In genomic region chr4:158613046-158613445, GRCh38 we compare ENCODE assay signal across 27 cellular contexts.
"Had no signal": no experiment of that assay in that cellular context is flagged by ENCODE, and none has a peak within 500 bp of the region (broad histone marks: within the 10 kb centered on the region; RNA-seq: fewer than 3 reads in every experiment).

No MANE protein-coding gene starts in this region.

- H3K4me3 ChIP-seq: ascending aorta, cardiac muscle cell had no signal

- ATAC-seq: activated CD8-positive, alpha-beta T cell treated with anti-CD3 and anti-CD28 coated beads for 36 hours; activated naive CD8-positive, alpha-beta T cell treated with anti-CD3 and anti-CD28 coated beads, Interleukin-2, amount 50 U/mL, for 24 hours; activated T-cell treated with anti-CD3 and anti-CD28 coated beads, Interleukin-2, amount 50 U/mL, for 4 hours had no signal

- H3K4me1 ChIP-seq: ascending aorta had no signal

- DNase-seq: activated B cell treated with CpG ODN at 0.5 μM for 24 hours; activated CD4-positive, alpha-beta memory T cell treated with anti-CD3 and anti-CD28 coated beads for 36 hours; activated CD4-positive, alpha-beta T cell treated with anti-CD3 and anti-CD28 coated beads for 4 hours; activated CD4-positive, alpha-beta T cell treated with anti-CD3 and anti-CD28 coated beads, Interleukin-2, amount 10 ng/mL, durations not matched to agents 24 days and 14 days; activated CD4-positive, alpha-beta T cell treated with anti-CD3 and anti-CD28 coated beads, Interleukin-2, amount 50 U/mL, for 1 hour; activated CD4-positive, alpha-beta T cell treated with anti-CD3 and anti-CD28 coated beads, Interleukin-2, amount 50 U/mL, for 4 hours; activated CD4-positive, CD25-positive, alpha-beta regulatory T cell treated with anti-CD3 and anti-CD28 coated beads, Interleukin-2, amount 50 U/mL, for 72 hours; activated CD8-positive, alpha-beta memory T cell treated with anti-CD3 and anti-CD28 coated beads, Interleukin-2, amount 50 U/mL, for 4 hours; activated CD8-positive, alpha-beta T cell treated with anti-CD3 and anti-CD28 coated beads for 36 hours; activated effector memory CD4-positive, alpha-beta T cell treated with Interleukin-2 at 50 U/mL for 16 hours; activated gamma-delta T cell; activated naive CD4-positive, alpha-beta T cell treated with anti-CD3 and anti-CD28 coated beads, Interleukin-2, amount 10 ng/mL, durations not matched to agents 7 days and 5 days; activated naive CD4-positive, alpha-beta T cell treated with Interleukin-2 at 50 U/mL for 16 hours; activated naive CD8-positive, alpha-beta T cell treated with anti-CD3 and anti-CD28 coated beads, Interleukin-2, amount 10 ng/mL, durations not matched to agents 7 days and 5 days; activated naive CD8-positive, alpha-beta T cell treated with anti-CD3 and anti-CD28 coated beads, Interleukin-2, amount 50 U/mL, for 24 hours; activated T-cell treated with anti-CD3 and anti-CD28 coated beads for 4 hours; activated T-cell treated with anti-CD3 and anti-CD28 coated beads, Interleukin-2, amount 50 U/mL, for 1 hour; activated T-cell treated with anti-CD3 and anti-CD28 coated beads, Interleukin-2, amount 50 U/mL, for 4 hours; amygdala; anterior cingulate cortex; caudate nucleus; cerebellar nuclear complex; T-helper 1 cell; T-helper 9 cell had no signal

- H3K36me3 ChIP-seq: ascending aorta, cardiac muscle cell had no signal

- H3K27ac ChIP-seq: ascending aorta, cardiac muscle cell, VCaP had no signal

- H3K9me3 ChIP-seq: ascending aorta had no signal

- H3K27me3 ChIP-seq: ascending aorta, cardiac muscle cell had no signal
